ENCODE assay signal across 22 cellular contexts in genomic region chr12:76787689-76788088, GRCh38.
"Had no signal": no experiment of that assay in that cellular context is flagged by ENCODE, and none has a peak within 500 bp of the region (broad histone marks: within the 10 kb centered on the region; RNA-seq: fewer than 3 reads in every experiment).

No MANE protein-coding gene starts in this region.

- H3K4me3 Mint-ChIP-seq: T-cell had no signal

- ATAC-seq: T-cell had no signal

- H3K9me3 ChIP-seq: SK-N-SH had no signal

- DNase-seq: Kasumi-1, MM.1S, NCI-H1092 treated with DMSO at 0.1 percent for 48 hours, NCI-H1436, NCI-H187, NCI-H2029, NCI-H2081 treated with DMSO at 0.1 percent for 48 hours, NCI-H2171, NCI-H226, NCI-H446, NCI-H510A, NCI-H524 treated with DMSO at 0.1 percent for 48 hours, NCI-H69, NCI-H774, Right ventricle myocardium superior, RPMI8226, SIG-M5, SK-N-SH, SW 1271, T-cell had no signal

- H3K27ac ChIP-seq: HL-60, KMS-11 had no signal

- H3K27me3 Mint-ChIP-seq: T-cell had no signal
